Comparison of ENCODE assay signal across 18 cellular contexts in genomic region chr22:44580176-44580575, GRCh38.
DNase-seq lines count a peak whose midpoint lies in the region; ATAC-seq lines count a peak whose summit lies in the region.
"Had no signal": no experiment of that assay in that cellular context is flagged by ENCODE, and none has a peak within 500 bp of the region (broad histone marks: within the 10 kb centered on the region; RNA-seq: fewer than 3 reads in every experiment).

No MANE protein-coding gene starts in this region.

- H3K36me3 ChIP-seq in HAP-1 (replicated peaks) = no peaks in the 10 kb centered on the region

- intact Hi-C loops in activated CD4-positive, alpha-beta memory T cell treated with anti-CD3 and anti-CD28 coated beads for 36 hours (cut with micrococcal nuclease) = no loop called here
- intact Hi-C loops in posterior vena cava (cut with DNase I) = no loop called here

- in situ Hi-C loops in HAP-1 (cut with MboI; ENCODE audit: low sequenced_read_pairs) = no loop called here

- H3K9me3 Mint-ChIP-seq in activated CD4-positive, alpha-beta memory T cell treated with anti-CD3 and anti-CD28 coated beads for 36 hours = no peaks in the 10 kb centered on the region
- no peaks in the 10 kb centered on the region for H3K9me3 Mint-ChIP-seq in activated CD4-positive, alpha-beta memory T cell treated with anti-CD3 and anti-CD28 coated beads, Interleukin-2, amount 10 ng/mL, durations not matched to agents 7 days and 5 days
- H3K9me3 Mint-ChIP-seq: CD8-positive, alpha-beta T cell had no signal

- H3K4me3 Mint-ChIP-seq in activated CD4-positive, alpha-beta memory T cell treated with anti-CD3 and anti-CD28 coated beads for 36 hours = no peak overlapping the region
- no peak overlapping the region for H3K4me3 Mint-ChIP-seq in activated CD4-positive, alpha-beta memory T cell treated with anti-CD3 and anti-CD28 coated beads, Interleukin-2, amount 10 ng/mL, durations not matched to agents 7 days and 5 days
- H3K4me3 Mint-ChIP-seq: CD8-positive, alpha-beta T cell had no signal

- H3K4me1 ChIP-seq in HAP-1 = no peaks in the 10 kb centered on the region

- peaks cover 20% of the 10 kb centered on the region for H3K27me3 Mint-ChIP-seq in activated CD4-positive, alpha-beta memory T cell treated with anti-CD3 and anti-CD28 coated beads for 36 hours
- H3K27me3 Mint-ChIP-seq in activated CD4-positive, alpha-beta memory T cell treated with anti-CD3 and anti-CD28 coated beads, Interleukin-2, amount 10 ng/mL, durations not matched to agents 7 days and 5 days = peaks cover 17% of the 10 kb centered on the region

- no peak overlapping the region for H3K4me3 ChIP-seq in HAP-1

- H3K4me1 Mint-ChIP-seq in activated CD4-positive, alpha-beta memory T cell treated with anti-CD3 and anti-CD28 coated beads for 36 hours (ENCODE audit: low read depth) = no peaks in the 10 kb centered on the region
- H3K4me1 Mint-ChIP-seq in activated CD4-positive, alpha-beta memory T cell treated with anti-CD3 and anti-CD28 coated beads, Interleukin-2, amount 10 ng/mL, durations not matched to agents 7 days and 5 days = no peaks in the 10 kb centered on the region

- CTCF ChIA-PET in activated CD4-positive, alpha-beta memory T cell treated with anti-CD3 and anti-CD28 coated beads for 36 hours (lab: Charles Lee) = no interaction called here
- CTCF ChIA-PET in activated CD4-positive, alpha-beta memory T cell treated with anti-CD3 and anti-CD28 coated beads, Interleukin-2, amount 10 ng/mL, durations not matched to agents 7 days and 5 days (lab: Charles Lee) = no interaction called here

- H3K27ac Mint-ChIP-seq in activated CD4-positive, alpha-beta memory T cell treated with anti-CD3 and anti-CD28 coated beads for 36 hours = no peak overlapping the region
- no peak overlapping the region for H3K27ac Mint-ChIP-seq in activated CD4-positive, alpha-beta memory T cell treated with anti-CD3 and anti-CD28 coated beads, Interleukin-2, amount 10 ng/mL, durations not matched to agents 7 days and 5 days
- H3K27ac Mint-ChIP-seq: CD8-positive, alpha-beta T cell had no signal

- no peak for ATAC-seq in HG02610 (IDR thresholded peaks at IDR 0.05; ENCODE audit: unreplicated experiment)
- ATAC-seq: CD8-positive, alpha-beta T cell had no signal

- H3K27me3 ChIP-seq in HAP-1 (ENCODE audit: low read depth) = peaks cover 38% of the 10 kb centered on the region

- peak; percentile 4 for DNase-seq in activated CD4-positive, alpha-beta memory T cell treated with anti-CD3 and anti-CD28 coated beads for 36 hours
- no peak for DNase-seq in activated CD4-positive, alpha-beta memory T cell treated with anti-CD3 and anti-CD28 coated beads, Interleukin-2, amount 10 ng/mL, durations not matched to agents 7 days and 5 days
- peak; percentile 15 for DNase-seq in D341Med (ENCODE audit: low spot score)
- DNase-seq in ecto neural progenitor cell (ENCODE audit: low spot score) = peak; percentile 25
- DNase-seq in posterior vena cava (ENCODE audit: low spot score) = peak; percentile 66
- DNase-seq in HAP-1 (ENCODE audit: low spot score in 2 of 2) = no peak
- DNase-seq in NCI-H146 treated with DMSO at 0.1 percent for 48 hours (lab: John Stamatoyannopoulos, UW; ENCODE audit: unreplicated experiment) = no peak
- DNase-seq: 8988T; CD8-positive, alpha-beta T cell; DMS79 treated with DMSO at 0.1 percent for 48 hours; KBM-7; NCI-H1417 treated with DMSO at 0.1 percent for 48 hours; NCI-H2029 treated with DMSO at 0.1 percent for 48 hours; NCI-H2171 treated with DMSO at 0.1 percent for 48 hours; NCI-H446 treated with DMSO at 0.1 percent for 48 hours; NCI-H748 treated with DMSO at 0.1 percent for 48 hours; OCI-M1 had no signal

- POLR2A ChIA-PET in activated CD4-positive, alpha-beta memory T cell treated with anti-CD3 and anti-CD28 coated beads for 36 hours (lab: Charles Lee) = no interaction called here
- POLR2A ChIA-PET in activated CD4-positive, alpha-beta memory T cell treated with anti-CD3 and anti-CD28 coated beads, Interleukin-2, amount 10 ng/mL, durations not matched to agents 7 days and 5 days (lab: Charles Lee) = no interaction called here

- no peaks in the 10 kb centered on the region for H3K36me3 Mint-ChIP-seq in activated CD4-positive, alpha-beta memory T cell treated with anti-CD3 and anti-CD28 coated beads for 36 hours
- no peaks in the 10 kb centered on the region for H3K36me3 Mint-ChIP-seq in activated CD4-positive, alpha-beta memory T cell treated with anti-CD3 and anti-CD28 coated beads, Interleukin-2, amount 10 ng/mL, durations not matched to agents 7 days and 5 days (ENCODE audit: low read depth)
- H3K36me3 Mint-ChIP-seq: CD8-positive, alpha-beta T cell had no signal

- no peaks in the 10 kb centered on the region for H3K9me3 ChIP-seq in HAP-1

Comparison
In these comparisons a context has a peak if more than half of its experiments do, and no peak if none do; other contexts are left out.
1. DNase-seq: peak in activated CD4-positive, alpha-beta memory T cell treated with anti-CD3 and anti-CD28 coated beads for 36 hours (single experiment), D341Med (single experiment), ecto neural progenitor cell (single experiment) and posterior vena cava (single experiment); none in activated CD4-positive, alpha-beta memory T cell treated with anti-CD3 and anti-CD28 coated beads, Interleukin-2, amount 10 ng/mL, durations not matched to agents 7 days and 5 days (single experiment), HAP-1 (0 of 2) and NCI-H146 treated with DMSO at 0.1 percent for 48 hours (single experiment).